In the genomic region with DNA sequence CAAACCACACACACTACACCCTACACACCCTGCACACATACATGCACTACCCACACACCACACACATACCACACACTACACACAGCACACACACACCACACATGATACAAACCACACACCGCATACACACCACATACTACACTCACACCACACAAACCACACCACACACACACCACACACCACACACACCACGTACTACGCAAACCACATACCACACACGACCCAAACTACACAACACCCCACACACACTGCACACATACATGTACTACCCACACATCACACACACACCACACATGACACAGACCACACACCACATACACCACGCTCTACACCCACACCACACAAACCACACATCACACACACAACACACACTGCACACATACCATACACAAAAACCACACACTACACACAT, we compare ENCODE assay signal across 2 cellular contexts.
TF ChIP-seq lines count a peak whose summit lies in the region.

No MANE protein-coding gene starts in this region.

TF ChIP-seq in A549, 52 proteins besides CTCF, POLR2A, EP300 and RAD21:
- no peak for TF ChIP-seq BHLHE40 (IDR thresholded peaks at IDR 0.05; ENCODE audit: low read depth, low read length)
- no peak for TF ChIP-seq ESRRA (IDR thresholded peaks at IDR 0.05; ENCODE audit: borderline replicate concordance, low read length)
- TF ChIP-seq, protein P1, sequence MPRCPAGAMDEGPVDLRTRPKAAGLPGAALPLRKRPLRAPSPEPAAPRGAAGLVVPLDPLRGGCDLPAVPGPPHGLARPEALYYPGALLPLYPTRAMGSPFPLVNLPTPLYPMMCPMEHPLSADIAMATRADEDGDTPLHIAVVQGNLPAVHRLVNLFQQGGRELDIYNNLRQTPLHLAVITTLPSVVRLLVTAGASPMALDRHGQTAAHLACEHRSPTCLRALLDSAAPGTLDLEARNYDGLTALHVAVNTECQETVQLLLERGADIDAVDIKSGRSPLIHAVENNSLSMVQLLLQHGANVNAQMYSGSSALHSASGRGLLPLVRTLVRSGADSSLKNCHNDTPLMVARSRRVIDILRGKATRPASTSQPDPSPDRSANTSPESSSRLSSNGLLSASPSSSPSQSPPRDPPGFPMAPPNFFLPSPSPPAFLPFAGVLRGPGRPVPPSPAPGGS (IDR thresholded peaks at IDR 0.05), result no peak
- TF ChIP-seq, protein P2, sequence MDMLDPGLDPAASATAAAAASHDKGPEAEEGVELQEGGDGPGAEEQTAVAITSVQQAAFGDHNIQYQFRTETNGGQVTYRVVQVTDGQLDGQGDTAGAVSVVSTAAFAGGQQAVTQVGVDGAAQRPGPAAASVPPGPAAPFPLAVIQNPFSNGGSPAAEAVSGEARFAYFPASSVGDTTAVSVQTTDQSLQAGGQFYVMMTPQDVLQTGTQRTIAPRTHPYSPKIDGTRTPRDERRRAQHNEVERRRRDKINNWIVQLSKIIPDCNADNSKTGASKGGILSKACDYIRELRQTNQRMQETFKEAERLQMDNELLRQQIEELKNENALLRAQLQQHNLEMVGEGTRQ (IDR thresholded peaks at IDR 0.05), result no peak
- no peak for TF ChIP-seq RFX5 (IDR thresholded peaks at IDR 0.05)
- TF ChIP-seq NPAS2 (CRISPR knock-in tag; IDR thresholded peaks at IDR 0.05; ENCODE audit: borderline replicate concordance), result no peak
- TF ChIP-seq MAFK (IDR thresholded peaks at IDR 0.05; ENCODE audit: partially characterized antibody), result no peak
- no peak for TF ChIP-seq SMC3 (IDR thresholded peaks at IDR 0.05)
- TF ChIP-seq, protein P3, sequence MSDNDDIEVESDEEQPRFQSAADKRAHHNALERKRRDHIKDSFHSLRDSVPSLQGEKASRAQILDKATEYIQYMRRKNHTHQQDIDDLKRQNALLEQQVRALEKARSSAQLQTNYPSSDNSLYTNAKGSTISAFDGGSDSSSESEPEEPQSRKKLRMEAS (IDR thresholded peaks at IDR 0.05), result no peak
- TF ChIP-seq HOXA7 (CRISPR knock-in tag; IDR thresholded peaks at IDR 0.05), result no peak
- TF ChIP-seq NR3C1 (IDR thresholded peaks at IDR 0.05), result no peak

TF ChIP-seq in GM12878, 131 proteins besides CTCF, POLR2A, EP300 and RAD21:
- TF ChIP-seq, protein P1 (IDR thresholded peaks at IDR 0.05; ENCODE audit: borderline replicate concordance, insufficient read depth, low read depth, low read length, poor library complexity, severe bottlenecking), result no peak
- TF ChIP-seq SMAD5 (IDR thresholded peaks at IDR 0.05; ENCODE audit: low read depth) (no peak), RFX5 (IDR thresholded peaks at IDR 0.05; ENCODE audit: low read depth, low read length) (no peak), NBN (IDR thresholded peaks at IDR 0.05) (0 out of 2 replicates have a peak, but pooled peaks have one; percentile 17), BACH1 (IDR thresholded peaks at IDR 0.05; ENCODE audit: borderline replicate concordance) (no peak), SMC3 (IDR thresholded peaks at IDR 0.05; ENCODE audit: borderline replicate concordance, low read length) (no peak), RB1 (IDR thresholded peaks at IDR 0.05; ENCODE audit: borderline replicate concordance) (no peak), IRF4 (IDR thresholded peaks at IDR 0.05; ENCODE audit: low read depth, low read length) (no peak), GABPA (IDR thresholded peaks at IDR 0.05; ENCODE audit: low read depth) (no peak)
- TF ChIP-seq, protein P4, sequence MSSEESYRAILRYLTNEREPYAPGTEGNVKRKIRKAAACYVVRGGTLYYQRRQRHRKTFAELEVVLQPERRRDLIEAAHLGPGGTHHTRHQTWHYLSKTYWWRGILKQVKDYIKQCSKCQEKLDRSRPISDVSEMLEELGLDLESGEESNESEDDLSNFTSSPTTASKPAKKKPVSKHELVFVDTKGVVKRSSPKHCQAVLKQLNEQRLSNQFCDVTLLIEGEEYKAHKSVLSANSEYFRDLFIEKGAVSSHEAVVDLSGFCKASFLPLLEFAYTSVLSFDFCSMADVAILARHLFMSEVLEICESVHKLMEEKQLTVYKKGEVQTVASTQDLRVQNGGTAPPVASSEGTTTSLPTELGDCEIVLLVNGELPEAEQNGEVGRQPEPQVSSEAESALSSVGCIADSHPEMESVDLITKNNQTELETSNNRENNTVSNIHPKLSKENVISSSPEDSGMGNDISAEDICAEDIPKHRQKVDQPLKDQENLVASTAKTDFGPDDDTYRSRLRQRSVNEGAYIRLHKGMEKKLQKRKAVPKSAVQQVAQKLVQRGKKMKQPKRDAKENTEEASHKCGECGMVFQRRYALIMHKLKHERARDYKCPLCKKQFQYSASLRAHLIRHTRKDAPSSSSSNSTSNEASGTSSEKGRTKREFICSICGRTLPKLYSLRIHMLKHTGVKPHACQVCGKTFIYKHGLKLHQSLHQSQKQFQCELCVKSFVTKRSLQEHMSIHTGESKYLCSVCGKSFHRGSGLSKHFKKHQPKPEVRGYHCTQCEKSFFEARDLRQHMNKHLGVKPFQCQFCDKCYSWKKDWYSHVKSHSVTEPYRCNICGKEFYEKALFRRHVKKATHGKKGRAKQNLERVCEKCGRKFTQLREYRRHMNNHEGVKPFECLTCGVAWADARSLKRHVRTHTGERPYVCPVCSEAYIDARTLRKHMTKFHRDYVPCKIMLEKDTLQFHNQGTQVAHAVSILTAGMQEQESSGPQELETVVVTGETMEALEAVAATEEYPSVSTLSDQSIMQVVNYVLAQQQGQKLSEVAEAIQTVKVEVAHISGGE (CRISPR knock-in tag; IDR thresholded peaks at IDR 0.05), result no peak
- TF ChIP-seq, protein P5, sequence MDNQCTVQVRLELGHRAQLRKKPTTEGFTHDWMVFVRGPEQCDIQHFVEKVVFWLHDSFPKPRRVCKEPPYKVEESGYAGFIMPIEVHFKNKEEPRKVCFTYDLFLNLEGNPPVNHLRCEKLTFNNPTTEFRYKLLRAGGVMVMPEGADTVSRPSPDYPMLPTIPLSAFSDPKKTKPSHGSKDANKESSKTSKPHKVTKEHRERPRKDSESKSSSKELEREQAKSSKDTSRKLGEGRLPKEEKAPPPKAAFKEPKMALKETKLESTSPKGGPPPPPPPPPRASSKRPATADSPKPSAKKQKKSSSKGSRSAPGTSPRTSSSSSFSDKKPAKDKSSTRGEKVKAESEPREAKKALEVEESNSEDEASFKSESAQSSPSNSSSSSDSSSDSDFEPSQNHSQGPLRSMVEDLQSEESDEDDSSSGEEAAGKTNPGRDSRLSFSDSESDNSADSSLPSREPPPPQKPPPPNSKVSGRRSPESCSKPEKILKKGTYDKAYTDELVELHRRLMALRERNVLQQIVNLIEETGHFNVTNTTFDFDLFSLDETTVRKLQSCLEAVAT (IDR thresholded peaks at IDR 0.05), result peak; percentile 39; the same call in 1 of the 2 replicates
